1 cellular context compared by ENCODE assay signal in the genomic region with DNA sequence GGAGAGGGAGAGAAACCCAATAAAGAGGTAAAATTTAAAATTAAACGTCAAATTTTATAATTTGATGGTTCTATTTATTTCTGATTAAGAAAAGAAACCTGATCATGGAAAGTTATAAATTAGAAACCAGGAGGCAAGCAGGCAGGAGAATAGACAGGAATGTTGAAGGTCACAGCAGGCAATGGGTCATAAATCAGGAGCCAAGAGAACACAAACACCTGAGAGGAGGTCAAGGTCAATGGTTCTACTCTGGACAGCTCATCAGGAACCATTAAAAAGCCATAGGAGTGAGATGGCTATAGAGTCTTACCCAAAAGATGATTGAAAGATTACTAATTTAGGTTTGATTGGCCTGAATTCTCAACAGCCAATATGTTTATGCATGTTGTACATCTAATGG.
TF ChIP-seq lines count a peak whose summit lies in the region.

No MANE protein-coding gene starts in this region.

TF ChIP-seq in HepG2, 621 proteins besides CTCF, POLR2A, EP300 and RAD21 (continued from another document):
- TF ChIP-seq, protein P1, sequence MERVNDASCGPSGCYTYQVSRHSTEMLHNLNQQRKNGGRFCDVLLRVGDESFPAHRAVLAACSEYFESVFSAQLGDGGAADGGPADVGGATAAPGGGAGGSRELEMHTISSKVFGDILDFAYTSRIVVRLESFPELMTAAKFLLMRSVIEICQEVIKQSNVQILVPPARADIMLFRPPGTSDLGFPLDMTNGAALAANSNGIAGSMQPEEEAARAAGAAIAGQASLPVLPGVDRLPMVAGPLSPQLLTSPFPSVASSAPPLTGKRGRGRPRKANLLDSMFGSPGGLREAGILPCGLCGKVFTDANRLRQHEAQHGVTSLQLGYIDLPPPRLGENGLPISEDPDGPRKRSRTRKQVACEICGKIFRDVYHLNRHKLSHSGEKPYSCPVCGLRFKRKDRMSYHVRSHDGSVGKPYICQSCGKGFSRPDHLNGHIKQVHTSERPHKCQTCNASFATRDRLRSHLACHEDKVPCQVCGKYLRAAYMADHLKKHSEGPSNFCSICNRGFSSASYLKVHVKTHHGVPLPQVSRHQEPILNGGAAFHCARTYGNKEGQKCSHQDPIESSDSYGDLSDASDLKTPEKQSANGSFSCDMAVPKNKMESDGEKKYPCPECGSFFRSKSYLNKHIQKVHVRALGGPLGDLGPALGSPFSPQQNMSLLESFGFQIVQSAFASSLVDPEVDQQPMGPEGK (CRISPR knock-in tag; IDR thresholded peaks at IDR 0.05) = no peak
- no peak for TF ChIP-seq JDP2 (CRISPR knock-in tag; IDR thresholded peaks at IDR 0.05; ENCODE audit: borderline replicate concordance)
- TF ChIP-seq RELA (CRISPR knock-in tag; IDR thresholded peaks at IDR 0.05) = no peak
- no peak for TF ChIP-seq NCOR1 (IDR thresholded peaks at IDR 0.05; ENCODE audit: borderline replicate concordance, low read length)
- peak; percentile 27; the same call in 1 of the 2 replicates for TF ChIP-seq HNF4A (CRISPR knock-in tag; IDR thresholded peaks at IDR 0.05)
- peak in 1 of 2 experiments; percentile 60; a peak in 2 of 4 replicates for TF ChIP-seq NR2F1 (CRISPR knock-in tag; IDR thresholded peaks at IDR 0.05)
- peak; percentile 50 for TF ChIP-seq ARID5B (CRISPR knock-in tag; IDR thresholded peaks at IDR 0.05)
- no peak for TF ChIP-seq ZNF317 (CRISPR knock-in tag; IDR thresholded peaks at IDR 0.05)
- no peak for TF ChIP-seq REST (IDR thresholded peaks at IDR 0.05; ENCODE audit: borderline replicate concordance in 1 of 2, low read depth in 1 of 2, low read length in 2 of 2)
- TF ChIP-seq SNAPC2 (CRISPR knock-in tag; IDR thresholded peaks at IDR 0.05) = no peak
